In genomic region chr15:82212201-82212600, GRCh38 we compare ENCODE assay signal across 8 cellular contexts. TPM values are rescaled to one million over a fixed set of nuclear protein-coding genes. Genes with fewer than 3 reads are reported as not detected.
DNase-seq lines count a peak whose midpoint lies in the region; TF ChIP-seq lines count a peak whose summit lies in the region.
"Not testable (repeated sequence)": the region's sequence is repeated elsewhere in the genome, so short reads cannot be mapped to it uniquely, and the experiment has no call there.

No MANE protein-coding gene starts in this region.

- not testable (repeated sequence) for H3K27me3 Mint-ChIP-seq in MCF 10A (ENCODE audit: insufficient read depth, unreplicated experiment)

- intact Hi-C loops in MCF 10A (cut with micrococcal nuclease), result not testable (repeated sequence)

- not testable (repeated sequence) for H3K27ac Mint-ChIP-seq in MCF 10A (ENCODE audit: low read depth, unreplicated experiment)

- not testable (repeated sequence) for H3K4me1 Mint-ChIP-seq in MCF 10A (ENCODE audit: insufficient read depth, unreplicated experiment)

- DNase-seq in AG09309 (ENCODE audit: low read depth), result peak; percentile 4
- peak; percentile 6 for DNase-seq in ELR (ENCODE audit: low read depth)
- DNase-seq in M059J (ENCODE audit: low read depth), result peak; percentile 16
- DNase-seq in MCF 10A (ENCODE audit: unreplicated experiment), result peak; percentile 5
- DNase-seq in epithelial cell of esophagus (ENCODE audit: low read depth), result peak; percentile 65
- peak; percentile 17 for DNase-seq in fibroblast of peridontal ligament (ENCODE audit: extremely low read depth)
- peak; percentile 24 to 61 for DNase-seq in foreskin fibroblast
- peak; percentile 49 for DNase-seq in stromal cell of bone marrow (ENCODE audit: low read depth)

- H3K36me3 Mint-ChIP-seq in MCF 10A (ENCODE audit: insufficient read depth, unreplicated experiment), result peaks cover 28% of the 10 kb centered on the region

- H3K9me3 Mint-ChIP-seq in MCF 10A (ENCODE audit: unreplicated experiment), result not testable (repeated sequence)

- not testable (repeated sequence) for TF ChIP-seq CTCF in AG09309 (IDR thresholded peaks at IDR 0.05; ENCODE audit: control insufficient read depth, insufficient read depth, low read depth, low read length, missing control alignments); MCF 10A (IDR thresholded peaks at IDR 0.05; ENCODE audit: unreplicated experiment); epithelial cell of esophagus (IDR thresholded peaks at IDR 0.05; ENCODE audit: insufficient read depth, low read depth, low read length, missing control alignments); foreskin fibroblast (IDR thresholded peaks at IDR 0.05; ENCODE audit: low read depth, low read length)

- POLR2A ChIA-PET in MCF 10A (lab: Yijun Ruan, JAX), result not testable (repeated sequence)

- CTCF ChIA-PET in MCF 10A (lab: Yijun Ruan, JAX), result not testable (repeated sequence)

- not testable (repeated sequence) for BruUV-seq in MCF 10A (replicated peaks; lab: Mats Ljungman, UMichigan)

- not testable (repeated sequence) for H3K4me3 ChIP-seq in AG09309 (ENCODE audit: control insufficient read depth, low read depth, low read length); epithelial cell of esophagus (ENCODE audit: low read length); foreskin fibroblast (ENCODE audit: low read depth in 1 of 2, low read length in 2 of 2)

- not testable (repeated sequence) for H3K4me3 Mint-ChIP-seq in MCF 10A (ENCODE audit: unreplicated experiment)

RNA-seq across cellular contexts. Expression of gene EFL1, which starts 50.3 kb away (rescaled TPM):
- total RNA-seq in M059J (2014; rRNA removed; shearing (Covaris generic)), result 20.3 and 21.1 TPM in 2 replicates
- total RNA-seq in MCF 10A (2022), result 41.0 and 44.7 TPM in 2 replicates

RNA-seq across cellular contexts. Expression of gene SAXO2, which starts 50.4 kb away (rescaled TPM):
- total RNA-seq in M059J (2014; rRNA removed; shearing (Covaris generic)), result 0.42 TPM in 1 of 2 replicates, not detected in the other
- total RNA-seq in MCF 10A (2022), result 3.9 and 4.2 TPM in 2 replicates

Comparison
In these comparisons a context has a peak if more than half of its experiments do, and no peak if none do; other contexts are left out.
1. DNase-seq: peak in every context shown above with its lines; median percentile 65 in epithelial cell of esophagus; 49 in stromal cell of bone marrow; 42 in foreskin fibroblast; 17 in fibroblast of peridontal ligament; 16 in M059J; 6 in ELR; 5 in MCF 10A; 4 in AG09309.